Comparison of ENCODE assay signal across 8 cellular contexts in the genomic region with DNA sequence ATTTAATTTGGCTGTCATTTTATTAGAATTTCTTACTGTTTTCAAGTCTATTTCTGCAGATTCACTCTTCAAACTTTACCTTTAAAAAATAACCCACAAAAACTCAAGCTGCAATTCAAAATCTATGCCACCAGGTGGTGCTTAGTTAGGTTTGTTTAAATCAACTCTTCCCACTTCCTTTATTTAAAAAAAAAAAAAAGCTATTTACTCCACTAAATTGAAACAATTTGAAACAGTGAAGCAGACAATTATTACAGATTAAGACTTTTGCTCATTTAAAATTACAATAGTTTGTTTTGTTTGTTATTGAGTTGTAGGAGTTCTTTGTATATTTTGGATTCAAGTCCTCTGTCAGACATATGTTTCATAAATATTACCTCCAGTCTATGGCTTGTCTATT.
DNase-seq lines count a peak whose midpoint lies in the region; ATAC-seq and TF ChIP-seq lines count a peak whose summit lies in the region.

No MANE protein-coding gene starts in this region.

- peak; percentile 52 for TF ChIP-seq CTCF in AG09319 (IDR thresholded peaks at IDR 0.05; ENCODE audit: low read depth, low read length)
- peak; percentile 36; the same call in 1 of the 2 replicates for TF ChIP-seq CTCF in GM12875 (IDR thresholded peaks at IDR 0.05; ENCODE audit: borderline replicate concordance, insufficient read depth, low read depth, low read length)
- peak in 5 of 6 experiments; percentile 44 to 57 (median 50) for TF ChIP-seq CTCF in Peyer's patch (IDR thresholded peaks at IDR 0.05)
- peak; percentile 57 for TF ChIP-seq CTCF in fibroblast of mammary gland (conservative IDR thresholded peaks at IDR 0.05; ENCODE audit: control insufficient read depth, insufficient read depth, low read depth, low read length)

- H3K27me3 ChIP-seq in Peyer's patch = no peaks in the 10 kb centered on the region

- no peak for DNase-seq in AG09319 (ENCODE audit: extremely low read depth, low read depth)
- DNase-seq in Peyer's patch = no peak
- DNase-seq in fibroblast of mammary gland (ENCODE audit: low read depth) = peak; percentile 55
- DNase-seq in midbrain (lab: John Stamatoyannopoulos, UW) = no peak

- no peak for TF ChIP-seq POLR2A in Peyer's patch (IDR thresholded peaks at IDR 0.05)

- H3K4me3 ChIP-seq in GM12875 (ENCODE audit: low read depth, low read length) (no peak overlapping the region), Peyer's patch (no peak overlapping the region), fibroblast of mammary gland (ENCODE audit: control insufficient read depth, low read depth, low read length) (no peak overlapping the region)

- no peaks in the 10 kb centered on the region for H3K4me1 ChIP-seq in Peyer's patch

- no peaks in the 10 kb centered on the region for H3K9me3 ChIP-seq in Peyer's patch

- H3K27ac ChIP-seq in Peyer's patch = no peak overlapping the region

- H3K36me3 ChIP-seq in Peyer's patch = no peaks in the 10 kb centered on the region

- ATAC-seq in esophagus mucosa = no peak
- ATAC-seq in HG02938 (IDR thresholded peaks at IDR 0.05; ENCODE audit: unreplicated experiment) = no peak
- ATAC-seq in HG03095 (IDR thresholded peaks at IDR 0.05; ENCODE audit: unreplicated experiment) = no peak
